In genomic region chr12:124015791-124016510, GRCh38 we compare ENCODE assay signal across 1 cellular context.
TF ChIP-seq lines count a peak whose summit lies in the region.

No MANE protein-coding gene starts in this region.

TF ChIP-seq in HepG2, 621 proteins besides CTCF, POLR2A, EP300 and RAD21:
- peak; percentile 52 for TF ChIP-seq RBM22 (optimal IDR thresholded peaks at IDR 0.05; ENCODE audit: low read length)
- no peak for TF ChIP-seq TP53 (CRISPR knock-in tag; conservative IDR thresholded peaks at IDR 0.05)
- peak; percentile 38 for TF ChIP-seq AGO2 (optimal IDR thresholded peaks at IDR 0.05; ENCODE audit: low read depth, low read length)
